1 cellular context compared by ENCODE assay signal in genomic region chr1:119713538-119714456, GRCh38.
TF ChIP-seq lines count a peak whose summit lies in the region.

No MANE protein-coding gene starts in this region.

TF ChIP-seq in K562, 482 proteins besides CTCF, POLR2A, EP300 and RAD21 (continued from another document):
- TF ChIP-seq ARID4B (CRISPR knock-in tag; IDR thresholded peaks at IDR 0.05): 0 out of 2 replicates have a peak, but pooled peaks have one; percentile 9
- TF ChIP-seq SRSF7 (optimal IDR thresholded peaks at IDR 0.05; ENCODE audit: low read depth, low read length): no peak
- TF ChIP-seq PTTG1 (tag; IDR thresholded peaks at IDR 0.05; ENCODE audit: low read depth): no peak
- no peak for TF ChIP-seq FOS (IDR thresholded peaks at IDR 0.05; ENCODE audit: extremely low read depth, insufficient read length)
- TF ChIP-seq TRIM25 (IDR thresholded peaks at IDR 0.05; ENCODE audit: borderline replicate concordance): no peak
- TF ChIP-seq KAT2B (IDR thresholded peaks at IDR 0.05; ENCODE audit: low read depth, low read length): no peak
- TF ChIP-seq GTF2A2 (tag; IDR thresholded peaks at IDR 0.05): no peak
- no peak for TF ChIP-seq ZNF780A (CRISPR knock-in tag; IDR thresholded peaks at IDR 0.05)
- TF ChIP-seq ZNF589 (CRISPR knock-in tag; IDR thresholded peaks at IDR 0.05; ENCODE audit: low read depth): 0 out of 2 replicates have a peak, but pooled peaks have one; percentile 42
TF ChIP-seq in K562: peak in this region for 2.
